25 cellular contexts compared by ENCODE assay signal in genomic region chr16:75687361-75687760, GRCh38. TPM values are rescaled to one million over a fixed set of nuclear protein-coding genes. Genes with fewer than 3 reads are reported as not detected.
"Had no signal": no experiment of that assay in that cellular context is flagged by ENCODE, and none has a peak within 500 bp of the region (broad histone marks: within the 10 kb centered on the region; RNA-seq: fewer than 3 reads in every experiment).

No MANE protein-coding gene starts in this region.

- H3K36me3 ChIP-seq: ascending aorta had no signal

- H3K27ac ChIP-seq: ascending aorta had no signal

- H3K4me1 ChIP-seq: ascending aorta had no signal

- DNase-seq: activated B cell treated with CpG ODN at 0.5 μM for 24 hours; activated CD4-positive, alpha-beta memory T cell treated with anti-CD3 and anti-CD28 coated beads for 36 hours; activated CD4-positive, alpha-beta T cell treated with anti-CD3 and anti-CD28 coated beads, Interleukin-2, amount 10 ng/mL, durations not matched to agents 7 days and 5 days; activated CD8-positive, alpha-beta memory T cell treated with anti-CD3 and anti-CD28 coated beads for 24 hours; activated effector memory CD4-positive, alpha-beta T cell treated with anti-CD3 and anti-CD28 coated beads, Interleukin-2, amount 50 U/mL, for 16 hours; activated naive CD4-positive, alpha-beta T cell treated with Interleukin-2 at 50 U/mL for 16 hours; activated naive CD8-positive, alpha-beta T cell treated with anti-CD3 and anti-CD28 coated beads, Interleukin-2, amount 50 U/mL, for 24 hours; activated T-cell treated with anti-CD3 and anti-CD28 coated beads, Interleukin-2, amount 50 U/mL, for 4 hours; amniotic stem cell; cortex of kidney; MV-4-11; NCI-H1092 treated with DMSO at 0.1 percent for 48 hours; NCI-H1417 treated with DMSO at 0.1 percent for 48 hours; NCI-H1694; NCI-H2029 treated with DMSO at 0.1 percent for 48 hours; NCI-H446; NCI-H524; PC-3; SIG-M5; T-helper 17 cell; T-helper 9 cell had no signal

- FAIRE-seq: RCC 7860 had no signal

- H3K27me3 ChIP-seq: ascending aorta had no signal

- H3K4me3 ChIP-seq: ascending aorta had no signal

- ATAC-seq: activated naive CD4-positive, alpha-beta T cell treated with anti-CD3 and anti-CD28 coated beads, Interleukin-2, amount 50 U/mL, for 72 hours; activated naive CD8-positive, alpha-beta T cell treated with anti-CD3 and anti-CD28 coated beads, Interleukin-2, amount 50 U/mL, for 24 hours; activated T-cell treated with anti-CD3 and anti-CD28 coated beads, Interleukin-2, amount 50 U/mL, for 4 hours; PC-3; T-helper 17 cell had no signal

- H3K9me3 ChIP-seq: ascending aorta had no signal

RNA-seq across cellular contexts. Expression of gene CPHXL2, which starts 10.6 kb away (rescaled TPM):
- total RNA-seq: activated B cell treated with CpG ODN at 0.5 μM for 24 hours; activated CD4-positive, alpha-beta memory T cell treated with anti-CD3 and anti-CD28 coated beads for 36 hours; activated CD4-positive, alpha-beta T cell treated with anti-CD3 and anti-CD28 coated beads, Interleukin-2, amount 10 ng/mL, durations not matched to agents 7 days and 5 days; activated naive CD4-positive, alpha-beta T cell treated with anti-CD3 and anti-CD28 coated beads, Interleukin-2, amount 50 U/mL, for 72 hours; activated T-cell treated with anti-CD3 and anti-CD28 coated beads, Interleukin-2, amount 50 U/mL, for 4 hours; ascending aorta; M059J; PC-3; T-helper 17 cell had no signal

RNA-seq across cellular contexts. Expression of gene DUXB, which starts 13.9 kb away (rescaled TPM):
- total RNA-seq: activated B cell treated with CpG ODN at 0.5 μM for 24 hours; activated CD4-positive, alpha-beta memory T cell treated with anti-CD3 and anti-CD28 coated beads for 36 hours; activated CD4-positive, alpha-beta T cell treated with anti-CD3 and anti-CD28 coated beads, Interleukin-2, amount 10 ng/mL, durations not matched to agents 7 days and 5 days; activated naive CD4-positive, alpha-beta T cell treated with anti-CD3 and anti-CD28 coated beads, Interleukin-2, amount 50 U/mL, for 72 hours; activated T-cell treated with anti-CD3 and anti-CD28 coated beads, Interleukin-2, amount 50 U/mL, for 4 hours; ascending aorta; M059J; PC-3; T-helper 17 cell had no signal

RNA-seq across cellular contexts. Expression of gene CPHXL, which starts 38.9 kb away (rescaled TPM):
- total RNA-seq: activated B cell treated with CpG ODN at 0.5 μM for 24 hours; activated CD4-positive, alpha-beta memory T cell treated with anti-CD3 and anti-CD28 coated beads for 36 hours; activated CD4-positive, alpha-beta T cell treated with anti-CD3 and anti-CD28 coated beads, Interleukin-2, amount 10 ng/mL, durations not matched to agents 7 days and 5 days; activated naive CD4-positive, alpha-beta T cell treated with anti-CD3 and anti-CD28 coated beads, Interleukin-2, amount 50 U/mL, for 72 hours; activated T-cell treated with anti-CD3 and anti-CD28 coated beads, Interleukin-2, amount 50 U/mL, for 4 hours; ascending aorta; M059J; PC-3; T-helper 17 cell had no signal
